In the genomic region with DNA sequence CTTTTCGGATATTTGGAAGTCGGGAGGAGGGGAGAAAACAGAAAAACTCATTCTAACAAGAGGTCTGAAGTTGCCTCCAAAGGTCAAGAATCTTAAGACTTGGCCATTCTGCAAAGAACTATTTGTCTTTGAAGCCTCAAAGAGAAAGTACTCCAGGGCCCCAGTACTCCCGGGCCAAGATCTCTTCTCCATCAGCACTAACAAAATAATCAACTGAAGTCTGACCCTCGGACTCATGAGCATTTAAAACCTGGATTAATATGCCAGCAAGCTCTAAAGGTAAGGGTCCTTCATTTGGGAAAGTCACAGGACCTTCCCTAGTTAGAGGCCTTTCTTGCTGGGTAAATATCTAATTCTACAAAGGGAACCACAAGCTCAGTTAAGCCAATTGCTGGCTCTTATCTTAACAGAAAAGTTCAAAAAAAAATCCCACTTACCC, we compare ENCODE assay signal across 9 cellular contexts. TPM values are rescaled to one million over a fixed set of nuclear protein-coding genes. Genes with fewer than 3 reads are reported as not detected.
DNase-seq lines count a peak whose midpoint lies in the region; ATAC-seq and TF ChIP-seq lines count a peak whose summit lies in the region.
"Had no signal": no experiment of that assay in that cellular context is flagged by ENCODE, and none has a peak within 500 bp of the region (broad histone marks: within the 10 kb centered on the region; RNA-seq: fewer than 3 reads in every experiment).

No MANE protein-coding gene starts in this region.

- no peak overlapping the region for H3K18ac ChIP-seq in mesendoderm (ENCODE audit: low read length)

- H3K4me1 ChIP-seq in duodenal mucosa (ENCODE audit: control insufficient read depth in 1 of 2, insufficient read depth in 2 of 2, low read length in 2 of 2): peaks cover 42 to 50% of the 10 kb centered on the region in 2 donors
- H3K4me1 ChIP-seq in mesendoderm (ENCODE audit: control insufficient read depth, low read depth, low read length): peaks cover 25% of the 10 kb centered on the region
- no peaks in the 10 kb centered on the region for H3K4me1 ChIP-seq in urinary bladder (ENCODE audit: insufficient read depth)

- H2BK15ac ChIP-seq in mesendoderm (replicated peaks; ENCODE audit: low read depth): no peak overlapping the region

- no peak overlapping the region for H4K8ac ChIP-seq in mesendoderm (ENCODE audit: low read depth, low read length)

- H2AK5ac ChIP-seq in mesendoderm (ENCODE audit: low read length): no peak overlapping the region

- H3K9me3 ChIP-seq in duodenal mucosa (ENCODE audit: control insufficient read depth in 1 of 2, low read length in 2 of 2): no peaks in the 10 kb centered on the region

- H3K4ac ChIP-seq in mesendoderm (ENCODE audit: low read depth, low read length): no peak overlapping the region

- peaks cover 22% of the 10 kb centered on the region for H3K79me1 ChIP-seq in mesendoderm (ENCODE audit: low read length)

- peak overlapping the region; percentile 74 for H3K4me2 ChIP-seq in mesendoderm (ENCODE audit: low read length)

- WGBS in mesendoderm (ENCODE audit: extremely low coverage, insufficient coverage, low lambda C conversion rate): no CpG with 5 or more reads among the region's 4 CpGs
- WGBS in urinary bladder: 19% methylated on average over 4 of the region's 4 CpGs

- H3K56ac ChIP-seq in mesendoderm (ENCODE audit: low read length): peak overlapping the region; percentile 28

- H3K9ac ChIP-seq in duodenal mucosa (ENCODE audit: low read depth in 1 of 2, low read length in 2 of 2): no peak overlapping the region
- H3K9ac ChIP-seq in mesendoderm (ENCODE audit: low read length): peak overlapping the region; percentile 82

- H3K27ac Mint-ChIP-seq in activated CD8-positive, alpha-beta T cell treated with anti-CD3 and anti-CD28 coated beads, Interleukin-2, amount 10 ng/mL, durations not matched to agents 7 days and 5 days: no peak overlapping the region
- no peak overlapping the region for H3K27ac Mint-ChIP-seq in activated CD8-positive, alpha-beta T cell treated with anti-CD3 and anti-CD28 coated beads for 36 hours

- H3K9me3 Mint-ChIP-seq in activated CD8-positive, alpha-beta T cell treated with anti-CD3 and anti-CD28 coated beads, Interleukin-2, amount 10 ng/mL, durations not matched to agents 7 days and 5 days (ENCODE audit: insufficient read depth): no peaks in the 10 kb centered on the region
- no peaks in the 10 kb centered on the region for H3K9me3 Mint-ChIP-seq in activated CD8-positive, alpha-beta T cell treated with anti-CD3 and anti-CD28 coated beads for 36 hours

- no peak overlapping the region for H2BK120ac ChIP-seq in mesendoderm (ENCODE audit: low read depth, low read length)

- POLR2A ChIA-PET in activated CD8-positive, alpha-beta T cell treated with anti-CD3 and anti-CD28 coated beads, Interleukin-2, amount 10 ng/mL, durations not matched to agents 7 days and 5 days (lab: Charles Lee): no interaction called here
- POLR2A ChIA-PET in activated CD8-positive, alpha-beta T cell treated with anti-CD3 and anti-CD28 coated beads for 36 hours (lab: Charles Lee): interaction anchor here (0.6 to 1.6 kb wide), 2 partner anchors 100 to 298 kb away, joined by 3 read pairs; no protein-coding TSS in a partner anchor

- H3K4me3 ChIP-seq in duodenal mucosa (ENCODE audit: low read depth in 1 of 2, low read length in 2 of 2): peak overlapping the region; percentile 57 to 71
- no peak overlapping the region for H3K4me3 ChIP-seq in mesendoderm (ENCODE audit: low read length)
- H3K4me3 ChIP-seq in urinary bladder (ENCODE audit: low read depth, low read length): peak overlapping the region; percentile 34

- CTCF ChIA-PET in activated CD8-positive, alpha-beta T cell treated with anti-CD3 and anti-CD28 coated beads, Interleukin-2, amount 10 ng/mL, durations not matched to agents 7 days and 5 days (lab: Charles Lee): interaction anchor here (0.8 to 4.7 kb wide), 11 partner anchors 18 to 912 kb away, joined by 3 to 41 read pairs (median 3); no protein-coding TSS in a partner anchor
- CTCF ChIA-PET in activated CD8-positive, alpha-beta T cell treated with anti-CD3 and anti-CD28 coated beads for 36 hours (lab: Charles Lee): interaction anchor here (0.8 to 4.9 kb wide), 10 partner anchors 14 to 328 kb away, joined by 3 to 32 read pairs (median 4); no protein-coding TSS in a partner anchor

- peak; percentile 1 for ATAC-seq in activated CD8-positive, alpha-beta T cell treated with anti-CD3 and anti-CD28 coated beads, Interleukin-2, amount 10 ng/mL, durations not matched to agents 7 days and 5 days
- no peak for ATAC-seq in activated CD8-positive, alpha-beta T cell treated with anti-CD3 and anti-CD28 coated beads for 36 hours

- H3K36me3 ChIP-seq in duodenal mucosa (ENCODE audit: control insufficient read depth in 1 of 2, insufficient read depth in 2 of 2, low read length in 2 of 2): no peaks in the 10 kb centered on the region
- peaks cover 8% of the 10 kb centered on the region for H3K36me3 ChIP-seq in mesendoderm (ENCODE audit: control insufficient read depth, insufficient read depth, low read length)
- peaks cover 2% of the 10 kb centered on the region for H3K36me3 ChIP-seq in urinary bladder (ENCODE audit: insufficient read depth)

- intact Hi-C loops in activated CD8-positive, alpha-beta T cell treated with anti-CD3 and anti-CD28 coated beads for 36 hours (cut with micrococcal nuclease): loop anchor here (5.0 to 10.0 kb wide), 2 partner anchors 265 to 322 kb away; no protein-coding TSS in a partner anchor

- H3K27me3 ChIP-seq in duodenal mucosa (ENCODE audit: control insufficient read depth in 1 of 2, insufficient read depth in 2 of 2, low read length in 2 of 2): peaks cover 0 to 5% of the 10 kb centered on the region in 2 donors
- H3K27me3 ChIP-seq in mesendoderm (ENCODE audit: insufficient read depth, low read length, poor library complexity): no peaks in the 10 kb centered on the region

- DNase-seq in activated CD8-positive, alpha-beta T cell treated with anti-CD3 and anti-CD28 coated beads, Interleukin-2, amount 10 ng/mL, durations not matched to agents 7 days and 5 days: no peak
- no peak for DNase-seq in activated CD8-positive, alpha-beta T cell treated with anti-CD3 and anti-CD28 coated beads for 36 hours
- DNase-seq in mesendoderm: no peak
- DNase-seq in stimulated activated CD4-positive, alpha-beta T cell treated with anti-CD3 and anti-CD28 coated beads, Interleukin-1b, Interleukin-23, amount 100 ng/mL, for 48 hours: no peak
- no peak for DNase-seq in NCI-H2196 (lab: John Stamatoyannopoulos, UW; ENCODE audit: unreplicated experiment)
- no peak for DNase-seq in NCI-H446 (lab: John Stamatoyannopoulos, UW)

- no peak for TF ChIP-seq CTCF in activated CD8-positive, alpha-beta T cell treated with anti-CD3 and anti-CD28 coated beads for 36 hours (IDR thresholded peaks at IDR 0.05)

- H3K27me3 Mint-ChIP-seq in activated CD8-positive, alpha-beta T cell treated with anti-CD3 and anti-CD28 coated beads, Interleukin-2, amount 10 ng/mL, durations not matched to agents 7 days and 5 days (ENCODE audit: low read depth): peaks cover 7% of the 10 kb centered on the region
- peaks cover 4% of the 10 kb centered on the region for H3K27me3 Mint-ChIP-seq in activated CD8-positive, alpha-beta T cell treated with anti-CD3 and anti-CD28 coated beads for 36 hours

- no peak overlapping the region for H2BK5ac ChIP-seq in mesendoderm (ENCODE audit: low read length)

- no peak overlapping the region for H3K27ac ChIP-seq in duodenal mucosa (ENCODE audit: low read depth, low read length)
- H3K27ac ChIP-seq in mesendoderm (ENCODE audit: low read depth, low read length): no peak overlapping the region
- no peak overlapping the region for H3K27ac ChIP-seq in urinary bladder (ENCODE audit: low read depth)
- H3K27ac ChIP-seq: 22Rv1 had no signal

- peaks cover 15% of the 10 kb centered on the region for H3K4me1 Mint-ChIP-seq in activated CD8-positive, alpha-beta T cell treated with anti-CD3 and anti-CD28 coated beads, Interleukin-2, amount 10 ng/mL, durations not matched to agents 7 days and 5 days (ENCODE audit: low read depth)
- peaks cover 20% of the 10 kb centered on the region for H3K4me1 Mint-ChIP-seq in activated CD8-positive, alpha-beta T cell treated with anti-CD3 and anti-CD28 coated beads for 36 hours (ENCODE audit: low read depth)

- no peak overlapping the region for H3K4me3 Mint-ChIP-seq in activated CD8-positive, alpha-beta T cell treated with anti-CD3 and anti-CD28 coated beads, Interleukin-2, amount 10 ng/mL, durations not matched to agents 7 days and 5 days
- H3K4me3 Mint-ChIP-seq in activated CD8-positive, alpha-beta T cell treated with anti-CD3 and anti-CD28 coated beads for 36 hours: no peak overlapping the region

- H3K79me2 ChIP-seq in mesendoderm (ENCODE audit: control insufficient read depth, insufficient read depth, low read length): peaks cover 43% of the 10 kb centered on the region

- H4K5ac ChIP-seq in mesendoderm (ENCODE audit: low read length): no peak overlapping the region

- H3K23ac ChIP-seq in mesendoderm (ENCODE audit: low read length): no peak overlapping the region

- peaks cover 4% of the 10 kb centered on the region for H3K36me3 Mint-ChIP-seq in activated CD8-positive, alpha-beta T cell treated with anti-CD3 and anti-CD28 coated beads, Interleukin-2, amount 10 ng/mL, durations not matched to agents 7 days and 5 days (ENCODE audit: low read depth)
- H3K36me3 Mint-ChIP-seq in activated CD8-positive, alpha-beta T cell treated with anti-CD3 and anti-CD28 coated beads for 36 hours (ENCODE audit: low read depth): peaks cover 4% of the 10 kb centered on the region

RNA-seq across cellular contexts. Expression of gene AXIN2, which starts 4.5 kb away (rescaled TPM):
- total RNA-seq in activated CD8-positive, alpha-beta T cell treated with anti-CD3 and anti-CD28 coated beads, Interleukin-2, amount 10 ng/mL, durations not matched to agents 7 days and 5 days: 1 to 10 TPM; 4.7 to 5.3 TPM
- 1 to 10 TPM in 1 of 2 experiments, under 1 TPM in 1; 0.69 to 1.0 TPM for total RNA-seq in activated CD8-positive, alpha-beta T cell treated with anti-CD3 and anti-CD28 coated beads for 36 hours
- 28.1 TPM for polyA plus RNA-seq in mesendoderm (2013, experiment 1 of 2)
- 28.5 TPM for polyA plus RNA-seq in mesendoderm (2013, experiment 2 of 2)
- 23.4 TPM for total RNA-seq in urinary bladder
- polyA plus RNA-seq in urinary bladder: 25.4 TPM
